Comparison of ENCODE assay signal across 1 cellular context in genomic region chr17:42937712-42938596, GRCh38.
TF ChIP-seq lines count a peak whose summit lies in the region.

No MANE protein-coding gene starts in this region.

TF ChIP-seq in HepG2, 621 proteins besides CTCF, POLR2A, EP300 and RAD21 (continues in another document):
- TF ChIP-seq RXRB (CRISPR knock-in tag; IDR thresholded peaks at IDR 0.05; ENCODE audit: borderline replicate concordance), result peak; percentile 26; the same call in 1 of the 2 replicates
- TF ChIP-seq PLRG1 (conservative IDR thresholded peaks at IDR 0.05), result no peak
- TF ChIP-seq ZBTB38 (CRISPR knock-in tag; IDR thresholded peaks at IDR 0.05), result no peak
- no peak for TF ChIP-seq CBX1 (IDR thresholded peaks at IDR 0.05; ENCODE audit: low read depth)
- TF ChIP-seq, protein P1, sequence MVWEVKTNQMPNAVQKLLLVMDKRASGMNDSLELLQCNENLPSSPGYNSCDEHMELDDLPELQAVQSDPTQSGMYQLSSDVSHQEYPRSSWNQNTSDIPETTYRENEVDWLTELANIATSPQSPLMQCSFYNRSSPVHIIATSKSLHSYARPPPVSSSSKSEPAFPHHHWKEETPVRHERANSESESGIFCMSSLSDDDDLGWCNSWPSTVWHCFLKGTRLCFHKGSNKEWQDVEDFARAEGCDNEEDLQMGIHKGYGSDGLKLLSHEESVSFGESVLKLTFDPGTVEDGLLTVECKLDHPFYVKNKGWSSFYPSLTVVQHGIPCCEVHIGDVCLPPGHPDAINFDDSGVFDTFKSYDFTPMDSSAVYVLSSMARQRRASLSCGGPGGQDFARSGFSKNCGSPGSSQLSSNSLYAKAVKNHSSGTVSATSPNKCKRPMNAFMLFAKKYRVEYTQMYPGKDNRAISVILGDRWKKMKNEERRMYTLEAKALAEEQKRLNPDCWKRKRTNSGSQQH (CRISPR knock-in tag; IDR thresholded peaks at IDR 0.05; ENCODE audit: low read depth), result no peak
- no peak for TF ChIP-seq RFX3 (CRISPR knock-in tag; IDR thresholded peaks at IDR 0.05)
- TF ChIP-seq TGIF2 (CRISPR knock-in tag; IDR thresholded peaks at IDR 0.05), result no peak
- no peak for TF ChIP-seq NKX3-1 (CRISPR knock-in tag; IDR thresholded peaks at IDR 0.05)
- 0 out of 2 replicates have a peak, but pooled peaks have one; percentile 33 for TF ChIP-seq SOX5 (CRISPR knock-in tag; IDR thresholded peaks at IDR 0.05; ENCODE audit: borderline replicate concordance)
- TF ChIP-seq ZFP41 (CRISPR knock-in tag; IDR thresholded peaks at IDR 0.05; ENCODE audit: borderline replicate concordance), result no peak
- no peak for TF ChIP-seq PCBP2 (optimal IDR thresholded peaks at IDR 0.05; ENCODE audit: low read depth, low read length, poor library complexity, severe bottlenecking)
- TF ChIP-seq, protein P2, sequence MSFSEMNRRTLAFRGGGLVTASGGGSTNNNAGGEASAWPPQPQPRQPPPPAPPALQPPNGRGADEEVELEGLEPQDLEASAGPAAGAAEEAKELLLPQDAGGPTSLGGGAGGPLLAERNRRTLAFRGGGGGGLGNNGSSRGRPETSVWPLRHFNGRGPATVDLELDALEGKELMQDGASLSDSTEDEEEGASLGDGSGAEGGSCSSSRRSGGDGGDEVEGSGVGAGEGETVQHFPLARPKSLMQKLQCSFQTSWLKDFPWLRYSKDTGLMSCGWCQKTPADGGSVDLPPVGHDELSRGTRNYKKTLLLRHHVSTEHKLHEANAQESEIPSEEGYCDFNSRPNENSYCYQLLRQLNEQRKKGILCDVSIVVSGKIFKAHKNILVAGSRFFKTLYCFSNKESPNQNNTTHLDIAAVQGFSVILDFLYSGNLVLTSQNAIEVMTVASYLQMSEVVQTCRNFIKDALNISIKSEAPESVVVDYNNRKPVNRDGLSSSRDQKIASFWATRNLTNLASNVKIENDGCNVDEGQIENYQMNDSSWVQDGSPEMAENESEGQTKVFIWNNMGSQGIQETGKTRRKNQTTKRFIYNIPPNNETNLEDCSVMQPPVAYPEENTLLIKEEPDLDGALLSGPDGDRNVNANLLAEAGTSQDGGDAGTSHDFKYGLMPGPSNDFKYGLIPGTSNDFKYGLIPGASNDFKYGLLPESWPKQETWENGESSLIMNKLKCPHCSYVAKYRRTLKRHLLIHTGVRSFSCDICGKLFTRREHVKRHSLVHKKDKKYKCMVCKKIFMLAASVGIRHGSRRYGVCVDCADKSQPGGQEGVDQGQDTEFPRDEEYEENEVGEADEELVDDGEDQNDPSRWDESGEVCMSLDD (CRISPR knock-in tag; IDR thresholded peaks at IDR 0.05; ENCODE audit: borderline replicate concordance), result no peak
- TF ChIP-seq, protein P3, sequence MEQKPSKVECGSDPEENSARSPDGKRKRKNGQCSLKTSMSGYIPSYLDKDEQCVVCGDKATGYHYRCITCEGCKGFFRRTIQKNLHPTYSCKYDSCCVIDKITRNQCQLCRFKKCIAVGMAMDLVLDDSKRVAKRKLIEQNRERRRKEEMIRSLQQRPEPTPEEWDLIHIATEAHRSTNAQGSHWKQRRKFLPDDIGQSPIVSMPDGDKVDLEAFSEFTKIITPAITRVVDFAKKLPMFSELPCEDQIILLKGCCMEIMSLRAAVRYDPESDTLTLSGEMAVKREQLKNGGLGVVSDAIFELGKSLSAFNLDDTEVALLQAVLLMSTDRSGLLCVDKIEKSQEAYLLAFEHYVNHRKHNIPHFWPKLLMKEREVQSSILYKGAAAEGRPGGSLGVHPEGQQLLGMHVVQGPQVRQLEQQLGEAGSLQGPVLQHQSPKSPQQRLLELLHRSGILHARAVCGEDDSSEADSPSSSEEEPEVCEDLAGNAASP (CRISPR knock-in tag; IDR thresholded peaks at IDR 0.05; ENCODE audit: borderline replicate concordance), result no peak
- TF ChIP-seq ZNF350 (CRISPR knock-in tag; IDR thresholded peaks at IDR 0.05; ENCODE audit: borderline replicate concordance, low read depth), result no peak
- no peak for TF ChIP-seq FOSL1 (CRISPR knock-in tag; IDR thresholded peaks at IDR 0.05; ENCODE audit: borderline replicate concordance)
- TF ChIP-seq FOXM1 (CRISPR knock-in tag; IDR thresholded peaks at IDR 0.05), result no peak
- TF ChIP-seq JDP2 (CRISPR knock-in tag; IDR thresholded peaks at IDR 0.05; ENCODE audit: borderline replicate concordance), result no peak
- no peak for TF ChIP-seq ZNF292 (CRISPR knock-in tag; IDR thresholded peaks at IDR 0.05; ENCODE audit: borderline replicate concordance, low read depth)
- TF ChIP-seq ERF (CRISPR knock-in tag; IDR thresholded peaks at IDR 0.05), result peak; percentile 73
- no peak for TF ChIP-seq ZNF850 (CRISPR knock-in tag; conservative IDR thresholded peaks at IDR 0.05)
- no peak for TF ChIP-seq SNAPC4 (CRISPR knock-in tag; IDR thresholded peaks at IDR 0.05)
- TF ChIP-seq, protein P4, sequence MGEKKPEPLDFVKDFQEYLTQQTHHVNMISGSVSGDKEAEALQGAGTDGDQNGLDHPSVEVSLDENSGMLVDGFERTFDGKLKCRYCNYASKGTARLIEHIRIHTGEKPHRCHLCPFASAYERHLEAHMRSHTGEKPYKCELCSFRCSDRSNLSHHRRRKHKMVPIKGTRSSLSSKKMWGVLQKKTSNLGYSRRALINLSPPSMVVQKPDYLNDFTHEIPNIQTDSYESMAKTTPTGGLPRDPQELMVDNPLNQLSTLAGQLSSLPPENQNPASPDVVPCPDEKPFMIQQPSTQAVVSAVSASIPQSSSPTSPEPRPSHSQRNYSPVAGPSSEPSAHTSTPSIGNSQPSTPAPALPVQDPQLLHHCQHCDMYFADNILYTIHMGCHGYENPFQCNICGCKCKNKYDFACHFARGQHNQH (CRISPR knock-in tag; IDR thresholded peaks at IDR 0.05), result peak; percentile 69; the same call in 1 of the 2 replicates
- no peak for TF ChIP-seq SNAPC5 (CRISPR knock-in tag; IDR thresholded peaks at IDR 0.05; ENCODE audit: borderline replicate concordance)
- TF ChIP-seq CHD4 (IDR thresholded peaks at IDR 0.05; ENCODE audit: borderline replicate concordance, low read length), result no peak
- TF ChIP-seq SIX1 (CRISPR knock-in tag; IDR thresholded peaks at IDR 0.05; ENCODE audit: borderline replicate concordance), result no peak
- 0 out of 2 replicates have a peak, but pooled peaks have one; percentile 29 for TF ChIP-seq THAP11 (CRISPR knock-in tag; IDR thresholded peaks at IDR 0.05)
- TF ChIP-seq ATM (IDR thresholded peaks at IDR 0.05; ENCODE audit: borderline replicate concordance), result no peak
- no peak for TF ChIP-seq SP2 (CRISPR knock-in tag; IDR thresholded peaks at IDR 0.05)
- no peak for TF ChIP-seq MAFK (conservative IDR thresholded peaks at IDR 0.05 in 1 of 2, IDR thresholded peaks at IDR 0.05 in 1 of 2; ENCODE audit: low read length in 2 of 2)
- TF ChIP-seq ZNF781 (CRISPR knock-in tag; IDR thresholded peaks at IDR 0.05; ENCODE audit: borderline replicate concordance, not compliant biosample characterization), result no peak
- TF ChIP-seq POLR2AphosphoS2 (IDR thresholded peaks at IDR 0.05; ENCODE audit: low read depth, low read length), result no peak
- no peak for TF ChIP-seq ZNF333 (CRISPR knock-in tag; IDR thresholded peaks at IDR 0.05; ENCODE audit: borderline replicate concordance)
- TF ChIP-seq MIER2 (CRISPR knock-in tag; IDR thresholded peaks at IDR 0.05), result no peak
- no peak for TF ChIP-seq RFX1 (IDR thresholded peaks at IDR 0.05)
- no peak for TF ChIP-seq ZNF30 (CRISPR knock-in tag; IDR thresholded peaks at IDR 0.05)
- TF ChIP-seq SMARCC2 (IDR thresholded peaks at IDR 0.05), result no peak
- TF ChIP-seq KLF6 (CRISPR knock-in tag; IDR thresholded peaks at IDR 0.05), result 0 out of 2 replicates have a peak, but pooled peaks have one; percentile 62
- TF ChIP-seq CHCHD3 (CRISPR knock-in tag; IDR thresholded peaks at IDR 0.05), result no peak
- TF ChIP-seq TAF15 (IDR thresholded peaks at IDR 0.05; ENCODE audit: low read depth, low read length, poor library complexity, severe bottlenecking), result no peak
- TF ChIP-seq ZNF740 (CRISPR knock-in tag; IDR thresholded peaks at IDR 0.05), result no peak
- TF ChIP-seq ZSCAN25 (CRISPR knock-in tag; IDR thresholded peaks at IDR 0.05), result no peak
- TF ChIP-seq RARG (CRISPR knock-in tag; IDR thresholded peaks at IDR 0.05; ENCODE audit: low read depth), result no peak
- no peak for TF ChIP-seq HINFP (CRISPR knock-in tag; IDR thresholded peaks at IDR 0.05; ENCODE audit: low read depth)
- no peak for TF ChIP-seq ZFP82 (CRISPR knock-in tag; IDR thresholded peaks at IDR 0.05; ENCODE audit: borderline replicate concordance)
- no peak for TF ChIP-seq HOXD1 (CRISPR knock-in tag; IDR thresholded peaks at IDR 0.05)
- TF ChIP-seq SIN3A (IDR thresholded peaks at IDR 0.05; ENCODE audit: borderline replicate concordance, low read depth, low read length), result no peak
- TF ChIP-seq TARDBP (CRISPR knock-in tag; IDR thresholded peaks at IDR 0.05), result peak; percentile 46; the same call in 1 of the 2 replicates
- no peak for TF ChIP-seq RBM39 (IDR thresholded peaks at IDR 0.05; ENCODE audit: low read depth, low read length, poor library complexity, severe bottlenecking)
- no peak for TF ChIP-seq PHF5A (CRISPR knock-in tag; IDR thresholded peaks at IDR 0.05; ENCODE audit: low read depth, unreplicated experiment)
- TF ChIP-seq IRF2 (CRISPR knock-in tag; IDR thresholded peaks at IDR 0.05), result no peak; the same call in 1 of the 2 replicates
- TF ChIP-seq HOXA3 (CRISPR knock-in tag; IDR thresholded peaks at IDR 0.05), result 0 out of 2 replicates have a peak, but pooled peaks have one; percentile 37
- TF ChIP-seq FOXK1 (CRISPR knock-in tag; IDR thresholded peaks at IDR 0.05; ENCODE audit: borderline replicate concordance, low read depth), result 0 out of 2 replicates have a peak, but pooled peaks have one; percentile 5
- no peak for TF ChIP-seq CCAR2 (optimal IDR thresholded peaks at IDR 0.05; ENCODE audit: low read depth, low read length)
- TF ChIP-seq HNRNPUL1 (IDR thresholded peaks at IDR 0.05; ENCODE audit: low read depth, low read length), result no peak
- TF ChIP-seq, protein P5, sequence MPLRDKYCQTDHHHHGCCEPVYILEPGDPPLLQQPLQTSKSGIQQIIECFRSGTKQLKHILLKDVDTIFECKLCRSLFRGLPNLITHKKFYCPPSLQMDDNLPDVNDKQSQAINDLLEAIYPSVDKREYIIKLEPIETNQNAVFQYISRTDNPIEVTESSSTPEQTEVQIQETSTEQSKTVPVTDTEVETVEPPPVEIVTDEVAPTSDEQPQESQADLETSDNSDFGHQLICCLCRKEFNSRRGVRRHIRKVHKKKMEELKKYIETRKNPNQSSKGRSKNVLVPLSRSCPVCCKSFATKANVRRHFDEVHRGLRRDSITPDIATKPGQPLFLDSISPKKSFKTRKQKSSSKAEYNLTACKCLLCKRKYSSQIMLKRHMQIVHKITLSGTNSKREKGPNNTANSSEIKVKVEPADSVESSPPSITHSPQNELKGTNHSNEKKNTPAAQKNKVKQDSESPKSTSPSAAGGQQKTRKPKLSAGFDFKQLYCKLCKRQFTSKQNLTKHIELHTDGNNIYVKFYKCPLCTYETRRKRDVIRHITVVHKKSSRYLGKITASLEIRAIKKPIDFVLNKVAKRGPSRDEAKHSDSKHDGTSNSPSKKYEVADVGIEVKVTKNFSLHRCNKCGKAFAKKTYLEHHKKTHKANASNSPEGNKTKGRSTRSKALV (CRISPR knock-in tag; IDR thresholded peaks at IDR 0.05), result no peak
